ENCODE assay signal across 28 cellular contexts in the genomic region with DNA sequence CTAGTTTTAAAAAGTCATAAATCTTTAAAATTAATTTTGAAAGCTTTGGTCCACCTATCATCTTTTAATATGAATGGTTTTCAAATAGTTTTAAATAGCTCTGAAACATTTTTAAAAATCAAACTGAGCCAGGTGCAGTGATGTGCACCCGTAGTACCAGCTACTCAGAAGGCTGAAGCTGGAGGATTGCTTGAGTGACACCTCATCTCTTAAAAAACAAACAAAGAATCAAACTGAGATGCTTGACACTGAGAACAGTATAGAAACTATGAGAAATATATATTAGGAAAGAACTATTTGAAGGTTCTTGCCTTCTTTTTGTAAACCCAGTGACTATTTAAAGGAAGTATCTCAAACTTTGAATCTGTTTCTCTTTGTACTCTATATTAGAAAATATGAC.
DNase-seq lines count a peak whose midpoint lies in the region; ATAC-seq, FAIRE-seq and TF ChIP-seq lines count a peak whose summit lies in the region.
"Had no signal": no experiment of that assay in that cellular context is flagged by ENCODE, and none has a peak within 500 bp of the region (broad histone marks: within the 10 kb centered on the region; RNA-seq: fewer than 3 reads in every experiment).

No MANE protein-coding gene starts in this region.

- H3K27me3 ChIP-seq in pancreas, result no peaks in the 10 kb centered on the region
- H3K27me3 ChIP-seq: BLaER1 treated with 17β-estradiol and CSF1 and Interleukin-3, amounts not matched to agents 10 nM and 100 nM had no signal

- no peaks in the 10 kb centered on the region for H3K4me1 ChIP-seq in pancreas
- H3K4me1 ChIP-seq: A549, HAP-1 had no signal

- TF ChIP-seq CTCF in pancreas (IDR thresholded peaks at IDR 0.05), result no peak

- FAIRE-seq in pancreas (lab: Jason Lieb, UNC), result no peak
- FAIRE-seq: A549, GM12891 had no signal

- no peak overlapping the region for H3K4me3 ChIP-seq in pancreas
- H3K4me3 ChIP-seq: A549; BLaER1 treated with 17β-estradiol and CSF1 and Interleukin-3, amounts not matched to agents 10 nM and 100 nM; HAP-1 had no signal

- intact Hi-C loops in pancreas (cut with DNase I), result no loop called here

- H3K9me3 ChIP-seq in pancreas, result no peaks in the 10 kb centered on the region
- H3K9me3 ChIP-seq: A549; BLaER1 treated with 17β-estradiol and CSF1 and Interleukin-3, amounts not matched to agents 10 nM and 100 nM; HAP-1 had no signal

- no peaks in the 10 kb centered on the region for H3K36me3 ChIP-seq in pancreas

- 91 to 96% methylated on average over 1 of the region's 1 CpG for WGBS in pancreas, 2 donors

- no peak for DNase-seq in pancreas
- no peak for DNase-seq in activated CD4-positive, alpha-beta T cell treated with anti-CD3 and anti-CD28 coated beads for 1 hour
- no peak for DNase-seq in T-helper 1 cell
- DNase-seq: AML-193; CD4-positive, alpha-beta T cell; COR-L47; DMS53; GOT3; HFFc6; NCI-H1092; NCI-H1417 treated with DMSO at 0.1 percent for 48 hours; NCI-H1694 treated with DMSO at 0.1 percent for 48 hours; NCI-H2081 treated with DMSO at 0.1 percent for 48 hours; NCI-H2171; NCI-H226; NCI-H510A; NCI-H69; SHP77 treated with DMSO at 0.1 percent for 48 hours; T-helper 9 cell had no signal

- H3K27ac ChIP-seq in pancreas, result no peak overlapping the region
- H3K27ac ChIP-seq: A549; BLaER1 treated with 17β-estradiol and CSF1 and Interleukin-3, amounts not matched to agents 10 nM and 100 nM had no signal

- ATAC-seq in GM18858 (IDR thresholded peaks at IDR 0.05; ENCODE audit: unreplicated experiment), result peak; percentile 34
- ATAC-seq in GM21390 (IDR thresholded peaks at IDR 0.05; ENCODE audit: unreplicated experiment), result peak; percentile 38
- ATAC-seq in HG03025 (IDR thresholded peaks at IDR 0.05; ENCODE audit: low FRiP score, unreplicated experiment), result peak; percentile 58
- ATAC-seq in pancreas, result no peak
- no peak for ATAC-seq in activated CD4-positive, CD25-positive, alpha-beta regulatory T cell treated with anti-CD3 and anti-CD28 coated beads, Interleukin-2, amount 50 U/mL, for 24 hours
- ATAC-seq: A549, Panc1 had no signal

Comparison
In these comparisons a context has a peak if more than half of its experiments do, and no peak if none do; other contexts are left out.
1. ATAC-seq: peak in GM18858 (single experiment), GM21390 (single experiment) and HG03025 (single experiment); none in pancreas (0 of 4) and activated CD4-positive, CD25-positive, alpha-beta regulatory T cell treated with anti-CD3 and anti-CD28 coated beads, Interleukin-2, amount 50 U/mL, for 24 hours (0 of 2).